ENCODE assay signal across 15 cellular contexts in the genomic region with DNA sequence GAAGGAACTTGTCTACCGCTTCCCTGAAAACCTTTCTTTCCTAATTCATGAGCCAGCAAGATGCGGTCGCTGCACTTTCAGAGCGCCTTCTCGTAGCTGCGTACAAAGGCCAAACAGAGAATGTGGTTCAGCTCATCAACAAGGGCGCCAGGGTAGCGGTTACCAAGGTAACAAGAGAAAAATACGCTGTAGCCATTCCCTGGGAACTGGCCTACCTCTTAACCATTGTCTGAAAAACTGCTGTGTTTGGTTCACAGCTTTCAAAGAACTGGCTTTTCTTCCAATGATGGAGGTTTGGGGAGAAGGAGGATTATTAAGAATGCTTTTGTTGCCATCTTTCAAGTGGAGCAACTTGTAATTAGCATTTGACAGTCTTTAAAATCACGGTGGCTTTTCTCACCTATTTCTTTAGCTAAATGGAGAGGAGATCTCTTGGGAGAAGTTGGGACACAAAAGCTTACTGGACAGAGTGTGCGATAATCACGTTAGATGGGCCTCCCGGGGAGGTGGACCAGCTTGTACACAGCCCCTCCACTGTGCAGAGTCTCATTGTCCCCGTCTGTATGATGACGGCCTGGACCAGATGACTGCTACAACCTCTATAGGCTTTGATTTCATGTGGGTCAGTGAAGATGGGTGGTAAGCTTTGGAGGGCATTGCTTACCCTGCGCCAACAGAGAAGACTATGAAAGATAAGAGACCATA.
DNase-seq lines count a peak whose midpoint lies in the region; ATAC-seq, FAIRE-seq and TF ChIP-seq lines count a peak whose summit lies in the region.
"Had no signal": no experiment of that assay in that cellular context is flagged by ENCODE, and none has a peak within 500 bp of the region (broad histone marks: within the 10 kb centered on the region; RNA-seq: fewer than 3 reads in every experiment).

No MANE protein-coding gene starts in this region.

- no peak overlapping the region for H3K27ac Mint-ChIP-seq in GM23338
- no peak overlapping the region for H3K27ac Mint-ChIP-seq in natural killer cell
- H3K27ac Mint-ChIP-seq: activated B cell treated with CpG ODN at 0.5 μM for 24 hours; dendritic cell treated with granulocyte-macrophage colony-stimulating factor and Interleukin-4, amounts not matched to agents 40 ng/mL and 50 ng/mL, for 4 days; IgD-negative memory B cell; T-helper 17 cell had no signal

- H4K20me1 ChIP-seq in GM23338 (replicated peaks; ENCODE audit: insufficient read depth) (peaks cover 3% of the 10 kb centered on the region; the same call in 1 of the 2 replicates), H1 (replicated peaks in 1 of 2; ENCODE audit: control insufficient read depth in 1 of 2, insufficient read depth in 2 of 2, low read length in 2 of 2) (no peaks in the 10 kb centered on the region)

- H2BK5ac ChIP-seq in H1 (ENCODE audit: low read depth, low read length) = no peak overlapping the region

- no peak overlapping the region for H2AK5ac ChIP-seq in H1 (ENCODE audit: low read depth, low read length)

- FAIRE-seq in H1 (lab: Jason Lieb, UNC) (no peak), kidney (lab: Jason Lieb, UNC) (no peak)

- no peak for TF ChIP-seq RAD21 in H1 (IDR thresholded peaks at IDR 0.05 in 1 of 2, conservative IDR thresholded peaks at IDR 0.05 in 1 of 2; ENCODE audit: low read depth in 2 of 2, low read length in 2 of 2)

- no peak overlapping the region for H2BK20ac ChIP-seq in H1 (ENCODE audit: low read length)

- H3K56ac ChIP-seq in H1 (replicated peaks; ENCODE audit: insufficient read length, low read depth, low read length) = no peak overlapping the region

- H3K4me1 ChIP-seq in GM23338 (ENCODE audit: insufficient read depth) (no peaks in the 10 kb centered on the region; the same call in 1 of the 2 replicates), H1 (replicated peaks in 1 of 4; ENCODE audit: control insufficient read depth in 3 of 4, insufficient read depth in 4 of 4, low read length in 3 of 4) (peaks cover 0 to 10% (median 4%) of the 10 kb centered on the region in 4 experiments; a peak in 3 of 7 replicates), neuron (ENCODE audit: insufficient read depth, low read length) (peaks cover 67% of the 10 kb centered on the region), kidney (ENCODE audit: control insufficient read depth in 1 of 2, insufficient read depth in 1 of 2, low read depth in 1 of 2, low read length in 2 of 2) (no peaks in the 10 kb centered on the region)

- H3K79me2 ChIP-seq in GM23338 (replicated peaks; ENCODE audit: insufficient read depth) (no peaks in the 10 kb centered on the region), H1 (ENCODE audit: control insufficient read depth in 1 of 2, insufficient read depth in 2 of 2, low read length in 2 of 2) (no peaks in the 10 kb centered on the region)

- H3K4me2 ChIP-seq in GM23338 (no peak overlapping the region), H1 (ENCODE audit: insufficient read depth in 1 of 2, low read depth in 2 of 2, low read length in 2 of 2) (no peak overlapping the region)

- intact Hi-C loops in kidney (cut with DNase I) = no loop called here
- intact Hi-C loops in natural killer cell (cut with micrococcal nuclease) = no loop called here

- no peaks in the 10 kb centered on the region for H3F3A ChIP-seq in GM23338 (replicated peaks; ENCODE audit: low read depth)

- no peak overlapping the region for H2BK120ac ChIP-seq in H1 (replicated peaks; ENCODE audit: low read depth, low read length)

- H3K79me1 ChIP-seq in H1 (ENCODE audit: low read depth, low read length) = no peaks in the 10 kb centered on the region

- H3K9me3 Mint-ChIP-seq in GM23338 (no peaks in the 10 kb centered on the region), natural killer cell (no peaks in the 10 kb centered on the region)
- H3K9me3 Mint-ChIP-seq: activated B cell treated with CpG ODN at 0.5 μM for 24 hours; dendritic cell treated with granulocyte-macrophage colony-stimulating factor and Interleukin-4, amounts not matched to agents 40 ng/mL and 50 ng/mL, for 4 days had no signal

- DNase-seq in GM23338 (ENCODE audit: low spot score) (peak; percentile 68), NCI-H2227 (lab: John Stamatoyannopoulos, UW; ENCODE audit: unreplicated experiment) (peak; percentile 88), H1 (ENCODE audit: low read depth in 1 of 2, low spot score in 2 of 2) (no peak), kidney (no peak), natural killer cell (no peak), foreskin melanocyte (no peak)
- no peak for DNase-seq in activated CD8-positive, alpha-beta memory T cell treated with anti-CD3 and anti-CD28 coated beads for 24 hours
- DNase-seq: activated B cell treated with CpG ODN at 0.5 μM for 24 hours, COR-L47, Right ventricle myocardium superior, T-helper 17 cell had no signal

- H3K23ac ChIP-seq in H1 (ENCODE audit: insufficient read length) = no peak overlapping the region

- H3K9me3 ChIP-seq in H1 (ENCODE audit: insufficient read depth in 2 of 2, low read depth in 1 of 2, low read length in 1 of 2) (no peaks in the 10 kb centered on the region), neuron (ENCODE audit: low read length) (no peaks in the 10 kb centered on the region), kidney (ENCODE audit: control insufficient read depth in 1 of 2, low read length in 2 of 2) (no peaks in the 10 kb centered on the region)

- H3K4me3 ChIP-seq in GM23338 = no peak overlapping the region
- no peak overlapping the region for H3K4me3 ChIP-seq in H1 (ENCODE audit: extremely low read depth in 1 of 4, insufficient read depth in 2 of 4, low read depth in 3 of 4, low read length in 4 of 4)
- peak overlapping the region; percentile 22 for H3K4me3 ChIP-seq in neuron (ENCODE audit: low read length)
- no peak overlapping the region for H3K4me3 ChIP-seq in kidney (ENCODE audit: low read length in 2 of 2)

- H3K27me3 Mint-ChIP-seq in GM23338 (ENCODE audit: insufficient read depth, low read depth, poor library complexity) = no peaks in the 10 kb centered on the region
- no peaks in the 10 kb centered on the region for H3K27me3 Mint-ChIP-seq in natural killer cell (ENCODE audit: low read depth in 2 of 2)
- H3K27me3 Mint-ChIP-seq: activated B cell treated with CpG ODN at 0.5 μM for 24 hours; dendritic cell treated with granulocyte-macrophage colony-stimulating factor and Interleukin-4, amounts not matched to agents 40 ng/mL and 50 ng/mL, for 4 days; T-helper 17 cell had no signal

- H3K4me3 Mint-ChIP-seq in GM23338 (no peak overlapping the region), natural killer cell (no peak overlapping the region)
- H3K4me3 Mint-ChIP-seq: activated B cell treated with CpG ODN at 0.5 μM for 24 hours; dendritic cell treated with granulocyte-macrophage colony-stimulating factor and Interleukin-4, amounts not matched to agents 40 ng/mL and 50 ng/mL, for 4 days; T-helper 17 cell had no signal

- CTCF ChIA-PET in H1 (lab: Charles Lee; ENCODE audit: partially characterized antibody) = interaction anchor here (0.7 to 2.2 kb wide), 10 partner anchors 14 to 328 kb away, joined by 3 to 7 read pairs (median 4); a partner anchor contains a TSS

- H3K18ac ChIP-seq in H1 (ENCODE audit: extremely low read depth, low read length) = no peak overlapping the region

- H3K14ac ChIP-seq in H1 (ENCODE audit: insufficient read length) = no peak overlapping the region

- no peak for TF ChIP-seq EP300 in H1 (IDR thresholded peaks at IDR 0.05; ENCODE audit: borderline replicate concordance in 1 of 2, low read depth in 2 of 2, low read length in 2 of 2)

- no peaks in the 10 kb centered on the region for H3K27me3 ChIP-seq in GM23338 (ENCODE audit: insufficient read depth)
- H3K27me3 ChIP-seq in H1 (replicated peaks in 1 of 4; ENCODE audit: control insufficient read depth in 3 of 4, extremely low read depth in 1 of 4, insufficient read depth in 3 of 4, low read length in 3 of 4) = no peaks in the 10 kb centered on the region
- H3K27me3 ChIP-seq in neuron (ENCODE audit: insufficient read depth, low read length) = no peaks in the 10 kb centered on the region

- no peak overlapping the region for H4K8ac ChIP-seq in H1 (ENCODE audit: extremely low read depth, insufficient read depth, low read length)

- WGBS in H1 (ENCODE audit: extremely low coverage in 1 of 2, insufficient coverage in 1 of 2, insufficient read length in 1 of 2, insufficient replicate concordance in 2 of 2, low coverage in 1 of 2, low lambda C conversion rate in 2 of 2, missing lambda C conversion rate in 1 of 2), 2 experiments = 91% methylated on average over 16 of the region's 16 CpGs; no CpG with 5 or more reads in 1 of the 2 experiments

- H3K36me3 ChIP-seq in GM23338 (ENCODE audit: insufficient read depth) (no peaks in the 10 kb centered on the region), H1 (ENCODE audit: control insufficient read depth in 2 of 4, insufficient read depth in 4 of 4, low read length in 3 of 4) (no peaks in the 10 kb centered on the region), neuron (ENCODE audit: insufficient read depth, low read length) (peaks cover 7% of the 10 kb centered on the region), kidney (ENCODE audit: control insufficient read depth in 1 of 2, insufficient read depth in 2 of 2, low read length in 2 of 2) (no peaks in the 10 kb centered on the region)

- H3K23me2 ChIP-seq in H1 (ENCODE audit: low read depth, low read length) = no peaks in the 10 kb centered on the region

- H3K27ac ChIP-seq in GM23338 (ENCODE audit: low read depth) (no peak overlapping the region), H1 (ENCODE audit: low read depth, low read length) (no peak overlapping the region), kidney (ENCODE audit: low read depth in 2 of 2, low read length in 2 of 2) (no peak overlapping the region)

- H2AFZ ChIP-seq in GM23338 = no peak overlapping the region
- no peak overlapping the region for H2AFZ ChIP-seq in H1 (ENCODE audit: low read length)
- no peak overlapping the region for H2AFZ ChIP-seq in neuron (ENCODE audit: low read depth, low read length)

- H4K91ac ChIP-seq in H1 (replicated peaks; ENCODE audit: insufficient read length, low read length) = no peak overlapping the region

- no peak overlapping the region for H4K5ac ChIP-seq in H1 (ENCODE audit: insufficient read length, low read depth, low read length)

- no peak for TF ChIP-seq POLR2A in H1 (IDR thresholded peaks at IDR 0.05; ENCODE audit: control extremely low read depth in 1 of 2, low read depth in 2 of 2, low read length in 2 of 2)

- H2BK15ac ChIP-seq in H1 (ENCODE audit: low read length) = no peak overlapping the region

- ATAC-seq in GM23338 (peak; percentile 41; the same call in 2 of the 3 replicates), natural killer cell (no peak)
- ATAC-seq: esophagus mucosa, T-helper 17 cell had no signal

- POLR2A ChIA-PET in H1 (lab: Charles Lee; ENCODE audit: partially characterized antibody) = interaction anchor here (0.6 to 1.3 kb wide), 3 partner anchors 11 to 331 kb away, joined by 3 read pairs; no protein-coding TSS in a partner anchor

- H3K36me3 Mint-ChIP-seq in GM23338 (ENCODE audit: low read depth) = no peaks in the 10 kb centered on the region
- no peaks in the 10 kb centered on the region for H3K36me3 Mint-ChIP-seq in natural killer cell
- H3K36me3 Mint-ChIP-seq: IgD-negative memory B cell had no signal

- TF ChIP-seq CTCF in GM23338 (conservative IDR thresholded peaks at IDR 0.05; ENCODE audit: low read depth in 2 of 2) (no peak), H1 (IDR thresholded peaks at IDR 0.05; ENCODE audit: control extremely low read depth in 1 of 3, insufficient read depth in 1 of 3, low read depth in 1 of 3, low read length in 3 of 3) (no peak), kidney (IDR thresholded peaks at IDR 0.05; ENCODE audit: borderline replicate concordance, extremely low read depth, insufficient read depth) (no peak), natural killer cell (IDR thresholded peaks at IDR 0.05) (no peak)

- H3K4me1 Mint-ChIP-seq in GM23338 (peaks cover 15% of the 10 kb centered on the region), natural killer cell (no peaks in the 10 kb centered on the region)
- H3K4me1 Mint-ChIP-seq: activated B cell treated with CpG ODN at 0.5 μM for 24 hours, IgD-negative memory B cell, T-helper 17 cell had no signal

- no peak overlapping the region; a peak in 1 of 7 replicates for H3K9ac ChIP-seq in H1 (replicated peaks in 1 of 4; ENCODE audit: extremely low read depth in 1 of 4, low read depth in 3 of 4, low read length in 3 of 4)
- no peak overlapping the region for H3K9ac ChIP-seq in kidney (ENCODE audit: low read length in 2 of 2)

- no peaks in the 10 kb centered on the region for H3K9me2 ChIP-seq in GM23338 (ENCODE audit: insufficient read depth)

- H2BK12ac ChIP-seq in H1 (ENCODE audit: low read depth, low read length) = peak overlapping the region; percentile 77; the same call in 1 of the 2 replicates

- H3K4ac ChIP-seq in H1 (replicated peaks; ENCODE audit: insufficient read length, low read depth, low read length) = no peak overlapping the region

Comparison
In these comparisons a context has a peak if more than half of its experiments do, and no peak if none do; other contexts are left out.
1. DNase-seq: peak in GM23338 (single experiment) and NCI-H2227 (single experiment); none in H1 (0 of 2), activated CD8-positive, alpha-beta memory T cell treated with anti-CD3 and anti-CD28 coated beads for 24 hours (single experiment), kidney (single experiment), natural killer cell (single experiment) and foreskin melanocyte (single experiment).